24 cellular contexts compared by ENCODE assay signal in genomic region chr2:232139171-232139594, GRCh38.
A peak's percentile ranks its signal among the peaks of the same experiment; 100 is the strongest.
DNase-seq lines count a peak whose midpoint lies in the region; ATAC-seq lines count a peak whose summit lies in the region.
"Had no signal": no experiment of that assay in that cellular context is flagged by ENCODE, and none has a peak within 500 bp of the region (broad histone marks: within the 10 kb centered on the region; RNA-seq: fewer than 3 reads in every experiment).

No MANE protein-coding gene starts in this region.

- H3K27me3 Mint-ChIP-seq in activated T-cell treated with anti-CD3 and anti-CD28 coated beads, Interleukin-2, amount 50 U/mL, for 24 hours = no peaks in the 10 kb centered on the region
- H3K27me3 Mint-ChIP-seq in activated naive CD8-positive, alpha-beta T cell treated with anti-CD3 and anti-CD28 coated beads for 36 hours = no peaks in the 10 kb centered on the region

- intact Hi-C loops in posterior cingulate gyrus (cut with DNase I) = no loop called here

- peak overlapping the region; percentile 63 for H3K27ac Mint-ChIP-seq in activated T-cell treated with anti-CD3 and anti-CD28 coated beads, Interleukin-2, amount 50 U/mL, for 24 hours
- H3K27ac Mint-ChIP-seq in activated naive CD8-positive, alpha-beta T cell treated with anti-CD3 and anti-CD28 coated beads for 36 hours = peak overlapping the region; percentile 80
- H3K27ac Mint-ChIP-seq: T-helper 1 cell treated with Interleukin-12 subunit alpha and Interleukin-12 subunit beta and Interleukin-4 antibody, amounts not matched to agents 30 μg/mL and 1 μg/mL, for 36 hours had no signal

- ATAC-seq in stimulated activated naive CD8-positive, alpha-beta T cell treated with anti-CD3 and anti-CD28 coated beads, Interleukin-15, Interleukin-2, amounts not matched to agents 100 U/mL and 50 U/mL, for 24 hours = peak; percentile 54
- ATAC-seq in GM18498 (IDR thresholded peaks at IDR 0.05; ENCODE audit: unreplicated experiment) (no peak), HG02588 (IDR thresholded peaks at IDR 0.05; ENCODE audit: unreplicated experiment) (no peak)
- ATAC-seq: PC-3 had no signal

- no peak overlapping the region for H3K4me3 Mint-ChIP-seq in activated T-cell treated with anti-CD3 and anti-CD28 coated beads, Interleukin-2, amount 50 U/mL, for 24 hours
- H3K4me3 Mint-ChIP-seq in activated naive CD8-positive, alpha-beta T cell treated with anti-CD3 and anti-CD28 coated beads for 36 hours = peak overlapping the region; percentile 30
- H3K4me3 Mint-ChIP-seq: T-helper 1 cell treated with Interleukin-12 subunit alpha and Interleukin-12 subunit beta and Interleukin-4 antibody, amounts not matched to agents 30 μg/mL and 1 μg/mL, for 36 hours had no signal

- no peaks in the 10 kb centered on the region for H3K9me3 ChIP-seq in KOPT-K1 (ENCODE audit: insufficient read depth, low read length, poor library complexity, severe bottlenecking)
- H3K9me3 ChIP-seq: MG63, spleen had no signal

- H3K27ac ChIP-seq in KOPT-K1 (ENCODE audit: low read depth, low read length, poor library complexity, severe bottlenecking) = peak overlapping the region; percentile 56
- H3K27ac ChIP-seq: dorsolateral prefrontal cortex, epithelial cell of prostate, HL-60 had no signal

- H3K36me3 Mint-ChIP-seq in activated T-cell treated with anti-CD3 and anti-CD28 coated beads, Interleukin-2, amount 50 U/mL, for 24 hours (ENCODE audit: low read depth) = peaks cover 12% of the 10 kb centered on the region
- H3K36me3 Mint-ChIP-seq in activated naive CD8-positive, alpha-beta T cell treated with anti-CD3 and anti-CD28 coated beads for 36 hours = peaks cover 10% of the 10 kb centered on the region

- H3K36me3 ChIP-seq in KOPT-K1 (ENCODE audit: insufficient read depth, low read length) = no peaks in the 10 kb centered on the region
- H3K36me3 ChIP-seq: MG63 had no signal

- DNase-seq in activated T-cell treated with anti-CD3 and anti-CD28 coated beads, Interleukin-2, amount 50 U/mL, for 24 hours = no peak
- no peak for DNase-seq in activated T-cell treated with anti-CD3 and anti-CD28 coated beads, Interleukin-2, amount 50 U/mL, for 1 hour
- peak; percentile 11 for DNase-seq in activated naive CD8-positive, alpha-beta T cell treated with anti-CD3 and anti-CD28 coated beads for 36 hours
- DNase-seq in stimulated activated naive CD8-positive, alpha-beta T cell treated with anti-CD3 and anti-CD28 coated beads, Interleukin-15, Interleukin-2, amounts not matched to agents 100 U/mL and 50 U/mL, for 24 hours = no peak
- no peak for DNase-seq in posterior cingulate gyrus
- DNase-seq: aorta; C1 segment of cervical spinal cord; central memory CD4-positive, alpha-beta T cell; DMS 273 treated with DMSO at 0.1 percent for 48 hours; dorsolateral prefrontal cortex; NCI-H146; NCI-H2171; nucleus accumbens; SHP77 treated with DMSO at 0.1 percent for 48 hours; spleen had no signal

- no peaks in the 10 kb centered on the region for H3K9me3 Mint-ChIP-seq in activated T-cell treated with anti-CD3 and anti-CD28 coated beads, Interleukin-2, amount 50 U/mL, for 24 hours
- H3K9me3 Mint-ChIP-seq in activated naive CD8-positive, alpha-beta T cell treated with anti-CD3 and anti-CD28 coated beads for 36 hours = no peaks in the 10 kb centered on the region
- H3K9me3 Mint-ChIP-seq: activated T-helper 2 cell treated with anti-CD3 and anti-CD28 coated beads, Interferon-gamma antibody, Interleukin-2, Interleukin-4, amounts not matched to agents 10 μg/mL and 5 μg/mL and 100 μg/mL, durations not matched to agents 14 hours and 24 hours and 36 hours; T-helper 1 cell treated with Interleukin-12 subunit alpha and Interleukin-12 subunit beta and Interleukin-4 antibody, amounts not matched to agents 30 μg/mL and 1 μg/mL, for 36 hours had no signal

- H3K4me1 Mint-ChIP-seq in activated T-cell treated with anti-CD3 and anti-CD28 coated beads, Interleukin-2, amount 50 U/mL, for 24 hours (ENCODE audit: low read depth) = peaks cover 48% of the 10 kb centered on the region
- peaks cover 52% of the 10 kb centered on the region for H3K4me1 Mint-ChIP-seq in activated naive CD8-positive, alpha-beta T cell treated with anti-CD3 and anti-CD28 coated beads for 36 hours
